In genomic region chr2:236571161-236571560, GRCh38 we compare ENCODE assay signal across 11 cellular contexts. TPM values are rescaled to one million over a fixed set of nuclear protein-coding genes. Genes with fewer than 3 reads are reported as not detected.
DNase-seq lines count a peak whose midpoint lies in the region; ATAC-seq, FAIRE-seq and TF ChIP-seq lines count a peak whose summit lies in the region.
"Had no signal": no experiment of that assay in that cellular context is flagged by ENCODE, and none has a peak within 500 bp of the region (broad histone marks: within the 10 kb centered on the region; RNA-seq: fewer than 3 reads in every experiment).

No MANE protein-coding gene starts in this region.

- no peak overlapping the region for H2AK5ac ChIP-seq in mesenchymal stem cell (ENCODE audit: low read length, severe bottlenecking)

- H4K8ac ChIP-seq in mesenchymal stem cell (ENCODE audit: low read length): no peak overlapping the region

- H3K23ac ChIP-seq in mesenchymal stem cell (ENCODE audit: low read length in 2 of 2): no peak overlapping the region

- H2BK5ac ChIP-seq in mesenchymal stem cell (ENCODE audit: low read depth, low read length, poor library complexity, severe bottlenecking): no peak overlapping the region

- H3K27me3 ChIP-seq in MG63: no peaks in the 10 kb centered on the region
- H3K27me3 ChIP-seq in mesenchymal stem cell (ENCODE audit: control insufficient read depth in 1 of 2, insufficient read depth in 1 of 2, low read length in 2 of 2): peaks cover 5 to 50% of the 10 kb centered on the region in 2 experiments
- no peaks in the 10 kb centered on the region for H3K27me3 ChIP-seq in thyroid gland

- H4K91ac ChIP-seq in mesenchymal stem cell (ENCODE audit: low read length): no peak overlapping the region

- TF ChIP-seq POLR2A in thyroid gland (IDR thresholded peaks at IDR 0.05) (peak in 1 of 2 donors; percentile 8), GM12892 (IDR thresholded peaks at IDR 0.05; ENCODE audit: low read depth, low read length) (no peak), erythroblast (IDR thresholded peaks at IDR 0.05; ENCODE audit: low read length) (no peak)

- peak overlapping the region in 1 of 2 experiments; percentile 47 for H3K18ac ChIP-seq in mesenchymal stem cell (ENCODE audit: low read depth in 1 of 2, low read length in 2 of 2)

- no peak overlapping the region for H3K4me2 ChIP-seq in mesenchymal stem cell (ENCODE audit: low read length, poor library complexity, severe bottlenecking)

- H2BK15ac ChIP-seq in mesenchymal stem cell (ENCODE audit: low read depth, poor library complexity, severe bottlenecking): no peak overlapping the region

- no peaks in the 10 kb centered on the region for H3K79me1 ChIP-seq in mesenchymal stem cell (replicated peaks; ENCODE audit: low read length, poor library complexity, severe bottlenecking)

- no peak for ATAC-seq in GM18517 (IDR thresholded peaks at IDR 0.05; ENCODE audit: unreplicated experiment)

- no peak overlapping the region for H3K14ac ChIP-seq in mesenchymal stem cell (ENCODE audit: low read length in 2 of 2)

- no peak for FAIRE-seq in GM12892 (lab: Jason Lieb, UNC)

- H3K4me1 ChIP-seq in mesenchymal stem cell (ENCODE audit: control insufficient read depth, insufficient read depth, low read depth, low read length) (peaks cover 14% of the 10 kb centered on the region), thyroid gland (peaks cover 57 to 62% of the 10 kb centered on the region in 2 donors)

- H3K36me3 ChIP-seq in MG63: no peaks in the 10 kb centered on the region; the same call in 1 of the 2 replicates
- peaks cover 0 to 7% of the 10 kb centered on the region in 2 experiments for H3K36me3 ChIP-seq in mesenchymal stem cell (ENCODE audit: control insufficient read depth in 1 of 2, insufficient read depth in 2 of 2, low read depth in 1 of 2, low read length in 2 of 2)
- no peaks in the 10 kb centered on the region for H3K36me3 ChIP-seq in thyroid gland

- H2BK120ac ChIP-seq in mesenchymal stem cell (ENCODE audit: low read depth, low read length): no peak overlapping the region

- H2AFZ ChIP-seq in mesenchymal stem cell (ENCODE audit: low read depth, low read length): no peak overlapping the region

- H2BK12ac ChIP-seq in mesenchymal stem cell (ENCODE audit: low read length in 2 of 2): no peak overlapping the region

- 31% methylated on average over 7 of the region's 8 CpGs for WGBS in mesenchymal stem cell
- WGBS in thyroid gland, 2 donors: 17 to 25% methylated on average over 8 of the region's 8 CpGs

- H3K9ac ChIP-seq in mesenchymal stem cell (ENCODE audit: low read length): peak overlapping the region; percentile 93

- H3K9me3 ChIP-seq in MG63: no peaks in the 10 kb centered on the region
- no peaks in the 10 kb centered on the region for H3K9me3 ChIP-seq in mesenchymal stem cell (ENCODE audit: control insufficient read depth, low read length)
- no peaks in the 10 kb centered on the region for H3K9me3 ChIP-seq in thyroid gland

- no peak for TF ChIP-seq CTCF in thyroid gland (IDR thresholded peaks at IDR 0.05)

- H3K27ac ChIP-seq in caudate nucleus (ENCODE audit: low read depth, low read length) (peak overlapping the region; percentile 26), mesenchymal stem cell (ENCODE audit: low read length, poor library complexity, severe bottlenecking) (no peak overlapping the region), thyroid gland (peak overlapping the region; percentile 91 to 97 (median 96))

- DNase-seq in MG63 (no peak), caudate nucleus (lab: John Stamatoyannopoulos, UW) (no peak), mesenchymal stem cell (no peak), thyroid gland (peak; percentile 71 to 79), GM12892 (ENCODE audit: insufficient read length) (no peak), erythroblast (lab: John Stamatoyannopoulos, UW) (no peak)
- DNase-seq: activated CD4-positive, alpha-beta T cell treated with anti-CD3 and anti-CD28 coated beads for 4 hours; GDM1; NCI-H187; stimulated activated naive CD4-positive, alpha-beta T cell treated with Interleukin-2 at 50 U/mL for 16 hours had no signal

- intact Hi-C loops in thyroid gland (cut with DNase I): loop anchor here (10.0 kb wide), 2 partner anchors 94 to 174 kb away; no protein-coding TSS in a partner anchor

- H3K4me3 ChIP-seq in MG63 (peak overlapping the region; percentile 47), mesenchymal stem cell (ENCODE audit: insufficient read depth in 1 of 2, low read depth in 1 of 2, low read length in 2 of 2) (peak overlapping the region in 1 of 2 experiments; percentile 93), thyroid gland (replicated peaks in 1 of 3) (peak overlapping the region in 2 of 3 donors; percentile 29 to 36)

- no peak overlapping the region for H3K4ac ChIP-seq in mesenchymal stem cell (ENCODE audit: low read depth in 1 of 2, low read length in 2 of 2)

RNA-seq across cellular contexts. Expression of gene ACKR3, which starts 1.5 kb away (rescaled TPM):
- total RNA-seq in MG63 (2014; rRNA removed; shearing (Covaris generic); ENCODE audit: low replicate concordance): 15.6 and 19.0 TPM in 2 replicates
- polyA plus RNA-seq in mesenchymal stem cell (2013, experiment 1 of 2): 40.4 TPM
- polyA plus RNA-seq in mesenchymal stem cell (2013, experiment 2 of 2): 43.3 TPM
- 10 to 100 TPM; 32.2 to 68.5 (median 54.8) TPM for total RNA-seq in thyroid gland
- 8.4 TPM for polyA plus RNA-seq in GM12892 (2012; ENCODE audit: missing spikeins)

Comparison
In these comparisons a context has a peak if more than half of its experiments do, and no peak if none do; other contexts are left out.
1. DNase-seq: peak in thyroid gland (2 of 2); none in MG63 (single experiment), caudate nucleus (0 of 61), mesenchymal stem cell (single experiment), GM12892 (single experiment) and erythroblast (0 of 2).